ENCODE assay signal across 9 cellular contexts in the genomic region with DNA sequence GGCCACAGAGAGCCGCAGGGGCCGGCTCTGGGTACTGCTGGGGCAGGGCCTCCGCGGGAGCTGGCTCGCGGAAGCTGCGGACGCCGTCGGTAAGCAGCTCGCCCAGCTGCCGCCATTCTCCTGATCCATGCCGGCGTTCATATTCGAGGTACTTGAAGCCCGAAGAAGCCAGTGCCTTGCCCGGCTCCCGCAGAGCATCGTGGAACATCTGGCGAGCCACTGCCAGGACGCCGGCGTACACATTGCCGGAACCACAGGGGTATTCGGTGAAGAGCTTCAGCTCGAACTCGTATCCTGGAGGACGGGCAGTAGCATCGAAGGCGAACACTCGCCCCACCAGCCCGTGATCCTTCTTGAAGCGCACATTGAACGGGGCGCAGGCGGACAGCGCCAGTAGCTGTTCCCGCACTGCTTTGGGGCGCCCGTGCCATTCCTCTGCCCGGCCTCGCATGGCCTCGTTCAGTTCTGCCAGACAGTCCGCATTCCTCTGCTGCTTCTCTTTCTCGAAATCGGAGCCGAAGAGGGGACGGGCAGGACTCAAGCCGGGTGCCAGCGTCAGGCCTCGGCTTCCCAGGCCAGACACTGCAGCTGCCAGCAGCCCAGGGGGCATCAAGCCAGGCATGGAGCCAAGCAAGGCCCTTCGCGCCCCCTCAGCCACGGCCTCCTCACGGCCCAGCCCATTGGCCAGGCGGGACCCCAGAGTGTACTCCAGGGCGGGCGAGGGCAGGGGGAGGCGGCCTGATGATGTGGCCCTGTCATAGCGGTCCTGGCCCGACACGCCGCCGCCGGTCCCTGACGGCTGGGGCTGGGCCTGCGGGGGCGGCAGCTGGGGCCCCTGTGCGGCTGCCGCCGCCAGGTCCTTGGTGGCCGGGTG. TPM values are rescaled to one million over a fixed set of nuclear protein-coding genes. Genes with fewer than 3 reads are reported as not detected.
A peak's percentile ranks its signal among the peaks of the same experiment; 100 is the strongest.
DNase-seq lines count a peak whose midpoint lies in the region; ATAC-seq and TF ChIP-seq lines count a peak whose summit lies in the region.
"Had no signal": no experiment of that assay in that cellular context is flagged by ENCODE, and none has a peak within 500 bp of the region (broad histone marks: within the 10 kb centered on the region; RNA-seq: fewer than 3 reads in every experiment).

No MANE protein-coding gene starts in this region.

- peak; percentile 2 to 5 for ATAC-seq in activated T-cell treated with anti-CD3 and anti-CD28 coated beads, Interleukin-2, amount 50 U/mL, for 4 hours
- peak; percentile 1 for ATAC-seq in stimulated activated memory B cell treated with anti-CD40 and anti-IgM and Interleukin-4, amounts not matched to agents 10 μg/mL and 1 μg/mL and 100 μg/mL, for 72 hours
- no peak for ATAC-seq in GM18861 (IDR thresholded peaks at IDR 0.05; ENCODE audit: unreplicated experiment)

- H3K9me3 Mint-ChIP-seq in HFFc6: no peaks in the 10 kb centered on the region
- no peaks in the 10 kb centered on the region for H3K9me3 Mint-ChIP-seq in activated T-cell treated with anti-CD3 and anti-CD28 coated beads, Interleukin-2, amount 50 U/mL, for 4 hours
- no peaks in the 10 kb centered on the region for H3K9me3 Mint-ChIP-seq in stimulated activated memory B cell treated with anti-CD40 and anti-IgM and Interleukin-4, amounts not matched to agents 10 μg/mL and 1 μg/mL and 100 μg/mL, for 72 hours

- peak overlapping the region; percentile 82 for H3K4me3 ChIP-seq in iPS-11a (ENCODE audit: low read depth, low read length)

- peaks cover 3% of the 10 kb centered on the region; the same call in 1 of the 2 replicates for H3K27me3 Mint-ChIP-seq in HFFc6 (ENCODE audit: insufficient read depth)
- H3K27me3 Mint-ChIP-seq in activated T-cell treated with anti-CD3 and anti-CD28 coated beads, Interleukin-2, amount 50 U/mL, for 4 hours (ENCODE audit: low read depth): peaks cover 3% of the 10 kb centered on the region
- H3K27me3 Mint-ChIP-seq in stimulated activated memory B cell treated with anti-CD40 and anti-IgM and Interleukin-4, amounts not matched to agents 10 μg/mL and 1 μg/mL and 100 μg/mL, for 72 hours: peaks cover 17% of the 10 kb centered on the region

- peak overlapping the region; percentile 46 for H3K4me3 Mint-ChIP-seq in HFFc6
- peak overlapping the region; percentile 67 for H3K4me3 Mint-ChIP-seq in activated T-cell treated with anti-CD3 and anti-CD28 coated beads, Interleukin-2, amount 50 U/mL, for 4 hours
- peak overlapping the region; percentile 41 for H3K4me3 Mint-ChIP-seq in stimulated activated memory B cell treated with anti-CD40 and anti-IgM and Interleukin-4, amounts not matched to agents 10 μg/mL and 1 μg/mL and 100 μg/mL, for 72 hours

- TF ChIP-seq CTCF in HFFc6 (IDR thresholded peaks at IDR 0.05): no peak

- DNase-seq in DMS53 treated with DMSO at 0.1 percent for 48 hours (lab: John Stamatoyannopoulos, UW; ENCODE audit: unreplicated experiment): peak; percentile 34
- DNase-seq in HFFc6: no peak
- no peak for DNase-seq in activated T-cell treated with anti-CD3 and anti-CD28 coated beads, Interleukin-2, amount 50 U/mL, for 4 hours
- no peak for DNase-seq in UCSD-AML1 (lab: John Stamatoyannopoulos, UW; ENCODE audit: unreplicated experiment)
- no peak for DNase-seq in globus pallidus (ENCODE audit: low spot score)

- H3K4me1 Mint-ChIP-seq in HFFc6 (ENCODE audit: low read depth): peaks cover 14% of the 10 kb centered on the region
- peaks cover 27% of the 10 kb centered on the region for H3K4me1 Mint-ChIP-seq in activated T-cell treated with anti-CD3 and anti-CD28 coated beads, Interleukin-2, amount 50 U/mL, for 4 hours (ENCODE audit: low read depth)
- peaks cover 37% of the 10 kb centered on the region for H3K4me1 Mint-ChIP-seq in stimulated activated memory B cell treated with anti-CD40 and anti-IgM and Interleukin-4, amounts not matched to agents 10 μg/mL and 1 μg/mL and 100 μg/mL, for 72 hours

- H3K36me3 Mint-ChIP-seq in HFFc6 (ENCODE audit: low read depth): 0 out of 2 replicates have a peak, but pooled peaks cover 5% of the 10 kb centered on the region
- peaks cover 2% of the 10 kb centered on the region for H3K36me3 Mint-ChIP-seq in activated T-cell treated with anti-CD3 and anti-CD28 coated beads, Interleukin-2, amount 50 U/mL, for 4 hours (ENCODE audit: insufficient read depth)
- peaks cover 20% of the 10 kb centered on the region for H3K36me3 Mint-ChIP-seq in stimulated activated memory B cell treated with anti-CD40 and anti-IgM and Interleukin-4, amounts not matched to agents 10 μg/mL and 1 μg/mL and 100 μg/mL, for 72 hours

- no peak overlapping the region for H3K27ac Mint-ChIP-seq in HFFc6
- no peak overlapping the region for H3K27ac Mint-ChIP-seq in stimulated activated memory B cell treated with anti-CD40 and anti-IgM and Interleukin-4, amounts not matched to agents 10 μg/mL and 1 μg/mL and 100 μg/mL, for 72 hours

RNA-seq across cellular contexts. Expression of a gene that starts 1.0 kb away (rescaled TPM):
- 10 to 100 TPM; 19.3 to 25.0 (median 21.8) TPM for total RNA-seq in HFFc6 (2021; fragmentation: NEBNext Ultra II Directional; extraction: Animal tissue kit (Norgen Biotek cat#: 25700))
- 10 to 100 TPM; 21.8 to 24.5 (median 22.2) TPM for total RNA-seq in activated T-cell treated with anti-CD3 and anti-CD28 coated beads, Interleukin-2, amount 50 U/mL, for 4 hours

RNA-seq across cellular contexts. Expression of a gene that starts 17.5 kb away (rescaled TPM):
- total RNA-seq in HFFc6 (2021; fragmentation: NEBNext Ultra II Directional; extraction: Animal tissue kit (Norgen Biotek cat#: 25700)): 10 to 100 TPM; 10.2 to 11.2 (median 10.5) TPM
- total RNA-seq in activated T-cell treated with anti-CD3 and anti-CD28 coated beads, Interleukin-2, amount 50 U/mL, for 4 hours: 1 to 10 TPM; 4.8 to 5.5 (median 5.1) TPM

RNA-seq across cellular contexts. Expression of a gene that starts 20.8 kb away (rescaled TPM):
- not detected for total RNA-seq in HFFc6 (2021; fragmentation: NEBNext Ultra II Directional; extraction: Animal tissue kit (Norgen Biotek cat#: 25700))
- under 1 TPM; 0.23 to 0.46 (median 0.26) TPM for total RNA-seq in activated T-cell treated with anti-CD3 and anti-CD28 coated beads, Interleukin-2, amount 50 U/mL, for 4 hours
- total RNA-seq: T-helper 1 cell treated with Interleukin-12 subunit alpha and Interleukin-12 subunit beta and Interleukin-4 antibody, amounts not matched to agents 30 ng/mL and 1 ng/mL, for 36 hours had no signal

RNA-seq across cellular contexts. Expression of a gene that starts 22.0 kb away (rescaled TPM):
- 10 to 100 TPM; 59.6 to 74.8 (median 66.0) TPM for total RNA-seq in HFFc6 (2021; fragmentation: NEBNext Ultra II Directional; extraction: Animal tissue kit (Norgen Biotek cat#: 25700))
- 100 to 1,000 TPM in 2 of 3 donors, 10 to 100 TPM in 1; 94.1 to 108 (median 106) TPM for total RNA-seq in activated T-cell treated with anti-CD3 and anti-CD28 coated beads, Interleukin-2, amount 50 U/mL, for 4 hours

RNA-seq across cellular contexts. Expression of a gene that starts 29.7 kb away (rescaled TPM):
- not detected for total RNA-seq in HFFc6 (2021; fragmentation: NEBNext Ultra II Directional; extraction: Animal tissue kit (Norgen Biotek cat#: 25700))
- total RNA-seq in activated T-cell treated with anti-CD3 and anti-CD28 coated beads, Interleukin-2, amount 50 U/mL, for 4 hours: not detected
- total RNA-seq: T-helper 1 cell treated with Interleukin-12 subunit alpha and Interleukin-12 subunit beta and Interleukin-4 antibody, amounts not matched to agents 30 ng/mL and 1 ng/mL, for 36 hours had no signal
